14 cellular contexts compared by ENCODE assay signal in the genomic region with DNA sequence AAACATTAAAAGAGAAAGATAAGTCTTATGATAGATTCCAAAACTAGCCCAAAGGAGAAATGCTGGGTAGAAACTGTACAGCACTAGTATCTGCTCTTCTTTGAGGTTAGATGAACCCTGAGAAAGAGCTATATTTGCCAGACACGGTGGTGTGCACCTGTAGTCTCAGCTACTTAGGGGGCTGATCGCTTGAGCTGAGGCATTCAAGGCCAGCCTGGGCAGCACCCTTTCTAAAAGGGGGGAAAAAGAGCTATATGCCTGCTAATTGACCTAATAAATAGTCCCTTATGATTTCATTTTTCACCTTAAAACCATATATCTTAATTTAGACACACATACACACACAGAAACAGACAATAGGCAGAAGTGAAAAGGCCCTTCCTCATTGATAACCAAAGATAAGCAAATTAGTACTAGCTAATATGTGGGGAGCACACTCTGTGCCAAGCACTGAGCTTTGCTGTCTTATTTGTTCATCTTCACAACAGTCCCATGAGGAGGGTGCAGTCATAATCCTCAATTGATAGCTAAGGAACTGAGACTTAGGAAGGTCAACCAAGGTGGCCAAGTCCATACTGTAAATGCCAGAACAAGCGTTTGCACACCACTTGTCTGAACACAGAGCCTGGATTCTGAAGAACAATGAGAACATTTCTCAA. TPM values are rescaled to one million over a fixed set of nuclear protein-coding genes. Genes with fewer than 3 reads are reported as not detected.
A peak's percentile ranks its signal among the peaks of the same experiment; 100 is the strongest.
DNase-seq lines count a peak whose midpoint lies in the region; ATAC-seq, FAIRE-seq and TF ChIP-seq lines count a peak whose summit lies in the region.
"Had no signal": no experiment of that assay in that cellular context is flagged by ENCODE, and none has a peak within 500 bp of the region (broad histone marks: within the 10 kb centered on the region; RNA-seq: fewer than 3 reads in every experiment).

No MANE protein-coding gene starts in this region.

- TF ChIP-seq POLR2A in GM12892 (IDR thresholded peaks at IDR 0.05; ENCODE audit: low read depth, low read length) (no peak), spleen (IDR thresholded peaks at IDR 0.05) (no peak)

- H3K36me3 ChIP-seq in WERI-Rb-1: no peaks in the 10 kb centered on the region
- no peaks in the 10 kb centered on the region for H3K36me3 ChIP-seq in spleen
- H3K36me3 ChIP-seq in BE2C: no peaks in the 10 kb centered on the region
- H3K36me3 ChIP-seq: tibial nerve had no signal

- TF ChIP-seq CTCF in WERI-Rb-1 (IDR thresholded peaks at IDR 0.05; ENCODE audit: low read depth, low read length) (no peak), spleen (IDR thresholded peaks at IDR 0.05 in 8 of 11, conservative IDR thresholded peaks at IDR 0.05 in 3 of 11) (no peak), BE2C (IDR thresholded peaks at IDR 0.05; ENCODE audit: low read depth, low read length) (no peak)

- H3K9me3 ChIP-seq in WERI-Rb-1 (ENCODE audit: severe bottlenecking) (peaks cover 7% of the 10 kb centered on the region), spleen (no peaks in the 10 kb centered on the region), BE2C (no peaks in the 10 kb centered on the region)
- H3K9me3 ChIP-seq: tibial nerve had no signal

- peak; percentile 27 for FAIRE-seq in GM12892 (lab: Jason Lieb, UNC)

- WGBS in spleen, 5 donors: 57 to 68% (median 61%) methylated on average over 3 of the region's 3 CpGs

- ATAC-seq in GM21786 (IDR thresholded peaks at IDR 0.05; ENCODE audit: unreplicated experiment): peak; percentile 61
- ATAC-seq: left lobe of liver had no signal

- DNase-seq in GM12892 (ENCODE audit: insufficient read length) (no peak), WERI-Rb-1 (peak; percentile 23), spleen (no peak), NCI-H2081 treated with DMSO at 0.1 percent for 48 hours (lab: John Stamatoyannopoulos, UW) (no peak), BE2C (no peak)
- DNase-seq in stimulated activated CD4-positive, alpha-beta T cell treated with anti-CD3 and anti-CD28 coated beads, Interleukin-1b, Interleukin-23, amount 100 ng/mL, for 48 hours: no peak
- DNase-seq: activated effector memory CD4-positive, alpha-beta T cell treated with anti-CD3 and anti-CD28 coated beads, Interleukin-2, amount 50 U/mL, for 16 hours; C1 segment of cervical spinal cord; cerebellar nuclear complex; nucleus accumbens; stimulated activated CD4-positive, alpha-beta T cell treated with anti-CD3 and anti-CD28 coated beads, Interleukin-4, amount 100 ng/mL, for 4 hours had no signal

- H3K27me3 ChIP-seq in WERI-Rb-1 (ENCODE audit: insufficient read depth, low read depth, severe bottlenecking) (no peaks in the 10 kb centered on the region), spleen (replicated peaks in 1 of 7) (peaks cover 0 to 8% (median 0%) of the 10 kb centered on the region in 7 donors), BE2C (no peaks in the 10 kb centered on the region)
- H3K27me3 ChIP-seq: tibial nerve had no signal

- H3K27ac ChIP-seq in WERI-Rb-1: peak overlapping the region; percentile 17
- peak overlapping the region; percentile 37 to 86 (median 74) for H3K27ac ChIP-seq in spleen

- H3K4me1 ChIP-seq in spleen: peaks cover 6 to 35% (median 12%) of the 10 kb centered on the region in 6 donors
- H3K4me1 ChIP-seq in BE2C: no peaks in the 10 kb centered on the region

- intact Hi-C loops in spleen (cut with DNase I; ENCODE audit: low total_unique reads): no loop called here

- H3K4me3 ChIP-seq in WERI-Rb-1 (ENCODE audit: low read depth, low read length) (no peak overlapping the region), spleen (no peak overlapping the region), BE2C (ENCODE audit: low read depth, low read length) (no peak overlapping the region)
- H3K4me3 ChIP-seq: tibial nerve had no signal

RNA-seq across cellular contexts. Expression of a gene that starts 56.6 kb away (rescaled TPM):
- 11.7 TPM for polyA plus RNA-seq in GM12892 (2012; ENCODE audit: missing spikeins)
- 10 to 100 TPM; 22.5 to 49.4 (median 37.0) TPM for total RNA-seq in spleen
- polyA plus RNA-seq in spleen: 10 to 100 TPM; 12.6 to 15.3 (median 13.9) TPM
- 12.0 TPM for polyA plus RNA-seq in BE2C (2012; ENCODE audit: insufficient read depth, insufficient read length, low read depth)
